1 cellular context compared by ENCODE assay signal in genomic region chr9:129726322-129727160, GRCh38.
TF ChIP-seq lines count a peak whose summit lies in the region.

No MANE protein-coding gene starts in this region.

TF ChIP-seq in K562, 482 proteins besides CTCF, POLR2A, EP300 and RAD21 (continued from another document and continues in another):
- TF ChIP-seq GTF2B (IDR thresholded peaks at IDR 0.05; ENCODE audit: extremely low read depth, insufficient read length) (no peak), ATF1 (CRISPR knock-in tag; IDR thresholded peaks at IDR 0.05) (no peak), ATF1 (tag; IDR thresholded peaks at IDR 0.05) (no peak), ZNF316 (IDR thresholded peaks at IDR 0.05) (no peak), ZNF445 (CRISPR knock-in tag; IDR thresholded peaks at IDR 0.05; ENCODE audit: low read depth) (no peak), NELFE (IDR thresholded peaks at IDR 0.05; ENCODE audit: insufficient read depth, insufficient read length) (no peak), PHF20 (IDR thresholded peaks at IDR 0.05; ENCODE audit: partially characterized antibody) (no peak), ZNF197 (CRISPR knock-in tag; IDR thresholded peaks at IDR 0.05; ENCODE audit: low read depth) (no peak), HMGN3 (IDR thresholded peaks at IDR 0.05; ENCODE audit: borderline replicate concordance, extremely low read depth, insufficient read length, low read depth, low read length) (peak; percentile 65), ZNF280B (CRISPR knock-in tag; IDR thresholded peaks at IDR 0.05) (no peak), SFPQ (IDR thresholded peaks at IDR 0.05; ENCODE audit: low read depth, low read length) (no peak), E2F5 (CRISPR knock-in tag; IDR thresholded peaks at IDR 0.05) (no peak), ADNP (tag; IDR thresholded peaks at IDR 0.05) (no peak), ZHX1 (conservative IDR thresholded peaks at IDR 0.05; ENCODE audit: low read length) (no peak; the same call in 1 of the 2 replicates), PREB (CRISPR knock-in tag; IDR thresholded peaks at IDR 0.05) (no peak), RBFOX2 (IDR thresholded peaks at IDR 0.05; ENCODE audit: low read depth, low read length) (no peak), ZFPM2 (CRISPR knock-in tag; IDR thresholded peaks at IDR 0.05) (no peak), MYNN (IDR thresholded peaks at IDR 0.05) (no peak), MYNN (CRISPR knock-in tag; IDR thresholded peaks at IDR 0.05) (no peak), ZC3H4 (CRISPR knock-in tag; IDR thresholded peaks at IDR 0.05; ENCODE audit: borderline replicate concordance) (no peak), ASH1L (IDR thresholded peaks at IDR 0.05; ENCODE audit: borderline replicate concordance, low read depth, partially characterized antibody) (no peak), ELF4 (CRISPR knock-in tag; IDR thresholded peaks at IDR 0.05) (no peak), FOSL1 (tag; conservative IDR thresholded peaks at IDR 0.05) (no peak), ZNF395 (CRISPR knock-in tag; IDR thresholded peaks at IDR 0.05) (no peak), RCOR1 (IDR thresholded peaks at IDR 0.05; ENCODE audit: borderline replicate concordance in 1 of 2, low read depth in 2 of 2, low read length in 2 of 2) (peak; percentile 50 to 71; a peak in 1 of 4 replicates), ZNF668 (CRISPR knock-in tag; IDR thresholded peaks at IDR 0.05) (no peak), ZBTB8A (IDR thresholded peaks at IDR 0.05; ENCODE audit: partially characterized antibody) (no peak), ZNF518B (CRISPR knock-in tag; IDR thresholded peaks at IDR 0.05) (no peak), PCBP2 (IDR thresholded peaks at IDR 0.05; ENCODE audit: low read depth, low read length, poor library complexity, severe bottlenecking) (no peak), GTF3C2 (IDR thresholded peaks at IDR 0.05; ENCODE audit: borderline replicate concordance, extremely low read depth, insufficient read length) (no peak), DPF2 (IDR thresholded peaks at IDR 0.05) (no peak), TAF1 (IDR thresholded peaks at IDR 0.05; ENCODE audit: control insufficient read depth, extremely low read depth, insufficient read depth, low read length, severe bottlenecking) (no peak), HBP1 (CRISPR knock-in tag; IDR thresholded peaks at IDR 0.05) (no peak), ESRRA (IDR thresholded peaks at IDR 0.05; ENCODE audit: borderline replicate concordance, low read depth) (0 out of 2 replicates have a peak, but pooled peaks have one; percentile 31), ID3 (CRISPR knock-in tag; IDR thresholded peaks at IDR 0.05) (no peak), ID3 (tag; IDR thresholded peaks at IDR 0.05) (no peak), NFXL1 (CRISPR knock-in tag; IDR thresholded peaks at IDR 0.05) (no peak), PKNOX1 (IDR thresholded peaks at IDR 0.05) (no peak), MBD2 (IDR thresholded peaks at IDR 0.05; ENCODE audit: borderline replicate concordance, low read depth) (no peak), GTF2F1 (IDR thresholded peaks at IDR 0.05; ENCODE audit: low read depth, low read length) (no peak), ZNF766 (CRISPR knock-in tag; conservative IDR thresholded peaks at IDR 0.05) (no peak), ZNF41 (CRISPR knock-in tag; conservative IDR thresholded peaks at IDR 0.05) (no peak), HMG20A (CRISPR knock-in tag; conservative IDR thresholded peaks at IDR 0.05) (no peak)
